Comparison of ENCODE assay signal across 10 cellular contexts in the genomic region with DNA sequence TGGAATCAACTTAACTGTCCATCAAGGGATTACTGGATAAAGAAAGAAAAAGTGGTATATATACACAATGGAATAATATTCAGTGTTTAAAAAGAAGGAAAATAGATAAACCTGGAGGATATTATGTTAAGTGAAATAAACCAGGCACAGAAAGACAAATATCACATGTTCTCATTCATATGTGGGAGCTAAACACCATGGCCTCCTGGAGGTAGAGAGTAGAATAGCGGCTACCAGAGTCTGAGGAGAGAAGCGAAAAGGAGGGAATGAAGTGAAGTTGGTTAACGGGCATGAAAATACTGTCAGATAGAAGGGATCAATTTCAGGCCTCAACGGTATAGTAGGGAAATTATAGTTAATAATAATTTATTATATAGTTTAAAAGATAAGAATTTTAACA.
DNase-seq lines count a peak whose midpoint lies in the region; TF ChIP-seq lines count a peak whose summit lies in the region.
"Had no signal": no experiment of that assay in that cellular context is flagged by ENCODE, and none has a peak within 500 bp of the region (broad histone marks: within the 10 kb centered on the region; RNA-seq: fewer than 3 reads in every experiment).

No MANE protein-coding gene starts in this region.

- H3K9me3 Mint-ChIP-seq in glutamatergic neuron (ENCODE audit: unreplicated experiment), result peaks cover 4% of the 10 kb centered on the region
- H3K9me3 Mint-ChIP-seq: activated naive CD4-positive, alpha-beta T cell treated with anti-CD3 and anti-CD28 coated beads, Interleukin-2, amount 10 ng/mL, durations not matched to agents 7 days and 5 days had no signal

- no peak overlapping the region for H3K4me3 Mint-ChIP-seq in glutamatergic neuron (ENCODE audit: unreplicated experiment)
- H3K4me3 Mint-ChIP-seq: activated naive CD4-positive, alpha-beta T cell treated with anti-CD3 and anti-CD28 coated beads, Interleukin-2, amount 10 ng/mL, durations not matched to agents 7 days and 5 days had no signal

- 42 to 52% methylated on average over 4 of the region's 4 CpGs for WGBS in GM23248 (ENCODE audit: low coverage in 1 of 2, low lambda C conversion rate in 2 of 2, missing lambda C conversion rate in 2 of 2), 2 experiments

- H4K20me1 ChIP-seq in GM23248 (ENCODE audit: insufficient read depth), result no peaks in the 10 kb centered on the region
- H4K20me1 ChIP-seq in MM.1S (ENCODE audit: insufficient read depth, low read length), result no peaks in the 10 kb centered on the region

- no peaks in the 10 kb centered on the region for H3K4me1 Mint-ChIP-seq in glutamatergic neuron (ENCODE audit: low read depth, unreplicated experiment)
- H3K4me1 Mint-ChIP-seq: activated naive CD4-positive, alpha-beta T cell treated with anti-CD3 and anti-CD28 coated beads, Interleukin-2, amount 10 ng/mL, durations not matched to agents 7 days and 5 days had no signal

- H3F3A ChIP-seq in GM23248 (ENCODE audit: insufficient read depth) (no peaks in the 10 kb centered on the region), MM.1S (ENCODE audit: insufficient read depth, low read length) (no peaks in the 10 kb centered on the region)

- H3K36me3 Mint-ChIP-seq in glutamatergic neuron (ENCODE audit: unreplicated experiment), result peaks cover 16% of the 10 kb centered on the region
- H3K36me3 Mint-ChIP-seq: activated naive CD4-positive, alpha-beta T cell treated with anti-CD3 and anti-CD28 coated beads, Interleukin-2, amount 10 ng/mL, durations not matched to agents 7 days and 5 days had no signal

- H2AFZ ChIP-seq in GM23248 (no peak overlapping the region), MM.1S (ENCODE audit: low read length) (no peak overlapping the region)

- H3K27ac ChIP-seq in GM23248 (no peak overlapping the region), MM.1S (ENCODE audit: low read length) (no peak overlapping the region), vagina (no peak overlapping the region)

- H3K27me3 ChIP-seq in GM23248 (replicated peaks; ENCODE audit: insufficient read depth) (no peaks in the 10 kb centered on the region), MM.1S (replicated peaks; ENCODE audit: insufficient read depth, low read length) (no peaks in the 10 kb centered on the region), vagina (no peaks in the 10 kb centered on the region)

- H3K27ac Mint-ChIP-seq in glutamatergic neuron (ENCODE audit: unreplicated experiment), result no peak overlapping the region
- H3K27ac Mint-ChIP-seq: activated naive CD4-positive, alpha-beta T cell treated with anti-CD3 and anti-CD28 coated beads, Interleukin-2, amount 10 ng/mL, durations not matched to agents 7 days and 5 days had no signal

- DNase-seq in GM10248 (ENCODE audit: extremely low spot score) (no peak), GM23248 (peak; percentile 28), MM.1S (no peak), glutamatergic neuron (no peak), SHP77 (lab: John Stamatoyannopoulos, UW) (no peak), middle frontal gyrus (ENCODE audit: extremely low spot score, low spot score) (no peak), vagina (ENCODE audit: extremely low spot score in 2 of 2) (no peak), NOMO-1 treated with dmso at 0.1 percent for 144 hours (lab: John Stamatoyannopoulos, UW; ENCODE audit: unreplicated experiment) (no peak)
- DNase-seq: activated naive CD4-positive, alpha-beta T cell treated with anti-CD3 and anti-CD28 coated beads, Interleukin-2, amount 10 ng/mL, durations not matched to agents 7 days and 5 days; KG1 had no signal

- H3K9me3 ChIP-seq in GM23248 (ENCODE audit: low read depth) (no peaks in the 10 kb centered on the region), MM.1S (replicated peaks; ENCODE audit: insufficient read depth, low read length) (no peaks in the 10 kb centered on the region), vagina (no peaks in the 10 kb centered on the region)

- POLR2A ChIA-PET in GM10248 (lab: Yijun Ruan, JAX), result no interaction called here

- H3K9me2 ChIP-seq in GM23248 (ENCODE audit: insufficient read depth) (no peaks in the 10 kb centered on the region), MM.1S (replicated peaks; ENCODE audit: insufficient read depth, low read length) (no peaks in the 10 kb centered on the region)

- no peak overlapping the region for H3K9ac ChIP-seq in GM23248
- no peak overlapping the region for H3K9ac ChIP-seq in MM.1S (ENCODE audit: low read length)

- no peak overlapping the region for H3K4me3 ChIP-seq in GM23248
- H3K4me3 ChIP-seq in MM.1S (ENCODE audit: low read length), result no peak overlapping the region
- H3K4me3 ChIP-seq in vagina, result no peak overlapping the region

- H3K79me2 ChIP-seq in GM23248 (ENCODE audit: insufficient read depth) (no peaks in the 10 kb centered on the region), MM.1S (ENCODE audit: low read length) (no peaks in the 10 kb centered on the region)

- H3K4me2 ChIP-seq in GM23248 (ENCODE audit: unreplicated experiment) (no peak overlapping the region), MM.1S (ENCODE audit: low read depth, low read length) (no peak overlapping the region)

- H3K36me3 ChIP-seq in GM23248 (ENCODE audit: low read depth), result no peaks in the 10 kb centered on the region
- H3K36me3 ChIP-seq in MM.1S (replicated peaks; ENCODE audit: insufficient read depth, low read length), result no peaks in the 10 kb centered on the region
- no peaks in the 10 kb centered on the region for H3K36me3 ChIP-seq in vagina

- H3K4me1 ChIP-seq in GM23248 (ENCODE audit: insufficient read depth) (no peaks in the 10 kb centered on the region), MM.1S (ENCODE audit: low read length) (no peaks in the 10 kb centered on the region), vagina (no peaks in the 10 kb centered on the region)

- H3K27me3 Mint-ChIP-seq in glutamatergic neuron (ENCODE audit: unreplicated experiment), result no peaks in the 10 kb centered on the region
- H3K27me3 Mint-ChIP-seq: activated naive CD4-positive, alpha-beta T cell treated with anti-CD3 and anti-CD28 coated beads, Interleukin-2, amount 10 ng/mL, durations not matched to agents 7 days and 5 days had no signal

- peak; percentile 24 for TF ChIP-seq CTCF in GM10248 (IDR thresholded peaks at IDR 0.05; ENCODE audit: control extremely low read depth, extremely low read depth, low read depth, missing control alignments)
- TF ChIP-seq CTCF in MM.1S (IDR thresholded peaks at IDR 0.05; ENCODE audit: low read length), result peak; percentile 33
- TF ChIP-seq CTCF in glutamatergic neuron (IDR thresholded peaks at IDR 0.05; ENCODE audit: partially characterized antibody, unreplicated experiment), result peak; percentile 57
- TF ChIP-seq CTCF in vagina (IDR thresholded peaks at IDR 0.05), result no peak

- TF ChIP-seq POLR2A in vagina (IDR thresholded peaks at IDR 0.05), result no peak

- intact Hi-C loops in vagina (cut with DNase I), result no loop called here

- CTCF ChIA-PET in GM10248 (lab: Yijun Ruan, JAX), result interaction anchor here (1.3 kb wide), 1 partner anchor 668 kb away, joined by 3 read pairs; no protein-coding TSS in a partner anchor

- in situ Hi-C loops in GM23248 (cut with MboI), result loop anchor here (25.0 kb wide), 1 partner anchor 1019 kb away; no protein-coding TSS in a partner anchor

Comparison
In these comparisons a context has a peak if more than half of its experiments do, and no peak if none do; other contexts are left out.
1. CTCF ChIP-seq: peak in GM10248 (single experiment), MM.1S (single experiment) and glutamatergic neuron (single experiment); none in vagina (0 of 3).